25 cellular contexts compared by ENCODE assay signal in the genomic region with DNA sequence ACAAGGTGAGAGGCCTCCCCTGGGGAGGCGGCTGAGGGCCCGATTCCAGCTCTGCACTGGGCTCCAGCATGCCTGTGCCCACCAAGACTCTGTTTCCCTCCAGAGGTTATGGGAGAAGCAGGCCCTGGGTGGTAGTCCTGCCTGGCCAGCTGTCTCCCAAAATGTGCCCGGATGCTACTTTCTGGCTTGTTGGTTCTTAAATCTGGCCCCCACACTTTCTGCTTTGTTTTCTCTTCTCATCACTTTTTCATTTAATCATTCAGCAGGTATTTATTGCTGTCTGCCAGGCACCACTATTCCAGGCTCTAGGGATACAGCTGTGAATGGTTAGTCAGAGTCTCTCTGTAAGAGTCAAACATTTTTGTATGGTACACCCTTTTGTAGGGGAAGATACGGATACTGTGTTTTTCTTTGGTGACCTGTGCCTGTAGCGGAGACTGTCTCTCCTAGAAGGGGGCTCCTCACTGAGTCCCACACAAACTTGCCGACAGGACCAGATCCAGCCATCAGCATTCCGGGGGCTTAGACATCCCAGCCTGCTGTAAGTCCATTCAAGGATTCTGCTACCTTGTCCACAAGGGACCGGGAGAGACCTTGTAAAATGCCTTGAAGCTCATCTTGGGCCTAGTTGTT. TPM values are rescaled to one million over a fixed set of nuclear protein-coding genes. Genes with fewer than 3 reads are reported as not detected.
DNase-seq lines count a peak whose midpoint lies in the region; ATAC-seq and TF ChIP-seq lines count a peak whose summit lies in the region.
"Had no signal": no experiment of that assay in that cellular context is flagged by ENCODE, and none has a peak within 500 bp of the region (broad histone marks: within the 10 kb centered on the region; RNA-seq: fewer than 3 reads in every experiment).

No MANE protein-coding gene starts in this region.

- no peaks in the 10 kb centered on the region for H3K27me3 ChIP-seq in GM23248 (replicated peaks; ENCODE audit: insufficient read depth)
- H3K27me3 ChIP-seq in adipocyte (replicated peaks; ENCODE audit: control insufficient read depth, insufficient read depth, low read length): no peaks in the 10 kb centered on the region
- peaks cover 0 to 11% of the 10 kb centered on the region in 2 experiments for H3K27me3 ChIP-seq in mesenchymal stem cell (ENCODE audit: control insufficient read depth in 1 of 2, insufficient read depth in 1 of 2, low read length in 2 of 2)
- H3K27me3 ChIP-seq in spleen (replicated peaks in 1 of 7): no peaks in the 10 kb centered on the region
- H3K27me3 ChIP-seq in naive thymus-derived CD4-positive, alpha-beta T cell (ENCODE audit: control insufficient read depth in 2 of 2, insufficient read depth in 2 of 2, low read length in 2 of 2): no peaks in the 10 kb centered on the region
- H3K27me3 ChIP-seq in gastrocnemius medialis: no peaks in the 10 kb centered on the region
- H3K27me3 ChIP-seq: neural progenitor cell, SJSA1, thyroid gland had no signal

- WGBS in GM23248 (ENCODE audit: low coverage in 1 of 2, low lambda C conversion rate in 2 of 2, missing lambda C conversion rate in 2 of 2), 2 experiments: 61% methylated on average over 8 of the region's 8 CpGs
- 88% methylated on average over 8 of the region's 8 CpGs for WGBS in mesenchymal stem cell
- 75 to 83% (median 80%) methylated on average over 7 to 8 of the region's 8 CpGs for WGBS in spleen, 5 donors

- H4K20me1 ChIP-seq in GM23248 (ENCODE audit: insufficient read depth): no peaks in the 10 kb centered on the region

- no peak overlapping the region for H4K91ac ChIP-seq in mesenchymal stem cell (ENCODE audit: low read length)

- H3K18ac ChIP-seq in mesenchymal stem cell (ENCODE audit: low read depth in 1 of 2, low read length in 2 of 2): no peak overlapping the region

- H3K4me1 Mint-ChIP-seq in naive thymus-derived CD4-positive, alpha-beta T cell: no peaks in the 10 kb centered on the region
- H3K4me1 Mint-ChIP-seq: activated naive CD8-positive, alpha-beta T cell treated with anti-CD3 and anti-CD28 coated beads, Interleukin-2, amount 50 U/mL, for 24 hours; neural progenitor cell had no signal

- no peak overlapping the region for H2BK120ac ChIP-seq in mesenchymal stem cell (ENCODE audit: low read depth, low read length)

- TF ChIP-seq CTCF in spleen (IDR thresholded peaks at IDR 0.05 in 8 of 11, conservative IDR thresholded peaks at IDR 0.05 in 3 of 11) (no peak), gastrocnemius medialis (IDR thresholded peaks at IDR 0.05 in 4 of 5, conservative IDR thresholded peaks at IDR 0.05 in 1 of 5) (no peak)

- H3K4me3 ChIP-seq in GM23248 (no peak overlapping the region), adipocyte (ENCODE audit: low read length) (peak overlapping the region; percentile 47), mesenchymal stem cell (ENCODE audit: insufficient read depth in 1 of 2, low read depth in 1 of 2, low read length in 2 of 2) (peak overlapping the region in 1 of 2 experiments; percentile 48), spleen (no peak overlapping the region), gastrocnemius medialis (no peak overlapping the region)
- H3K4me3 ChIP-seq in naive thymus-derived CD4-positive, alpha-beta T cell (ENCODE audit: low read length): no peak overlapping the region
- H3K4me3 ChIP-seq: lower lobe of right lung, neural progenitor cell, SJSA1, thyroid gland had no signal

- H3K9ac ChIP-seq in GM23248 (no peak overlapping the region), adipocyte (ENCODE audit: low read length) (peak overlapping the region; percentile 55), mesenchymal stem cell (ENCODE audit: low read length) (peak overlapping the region; percentile 61)
- H3K9ac ChIP-seq: KMS-11, neural progenitor cell had no signal

- peaks cover 0 to 2% (median 0%) of the 10 kb centered on the region in 11 donors for H3K9me3 Mint-ChIP-seq in naive thymus-derived CD4-positive, alpha-beta T cell
- H3K9me3 Mint-ChIP-seq: activated naive CD8-positive, alpha-beta T cell treated with anti-CD3 and anti-CD28 coated beads, Interleukin-2, amount 50 U/mL, for 24 hours; CD8-positive, alpha-beta T cell had no signal

- in situ Hi-C loops in GM23248 (cut with MboI): no loop called here
- in situ Hi-C loops in gastrocnemius medialis (cut with MboI; ENCODE audit: low sequenced_read_pairs in 4 of 4): loop anchor here (25.0 kb wide), 2 partner anchors 272 to 297 kb away; no protein-coding TSS in a partner anchor

- CTCF ChIA-PET in naive thymus-derived CD4-positive, alpha-beta T cell (lab: Charles Lee): interaction anchor here (0.6 to 2.6 kb wide), 3 partner anchors 9 to 1773 kb away, joined by 3 to 20 read pairs (median 4); no protein-coding TSS in a partner anchor

- DNase-seq in GM23248 (peak; percentile 18), adipocyte (ENCODE audit: low read depth) (peak; percentile 6), mesenchymal stem cell (no peak), spleen (no peak), DMS79 (lab: John Stamatoyannopoulos, UW) (no peak), gastrocnemius medialis (no peak)
- DNase-seq in naive thymus-derived CD4-positive, alpha-beta T cell: no peak
- DNase-seq: activated CD4-positive, alpha-beta T cell treated with anti-CD3 and anti-CD28 coated beads for 4 hours; activated CD8-positive, alpha-beta memory T cell treated with anti-CD3 and anti-CD28 coated beads for 24 hours; activated gamma-delta T cell treated with Interleukin-2 at 50 U/mL for 16 hours; activated naive CD8-positive, alpha-beta T cell treated with anti-CD3 and anti-CD28 coated beads, Interleukin-2, amount 50 U/mL, for 24 hours; activated T-cell treated with anti-CD3 and anti-CD28 coated beads, Interleukin-2, amount 50 U/mL, for 1 hour; CD8-positive, alpha-beta T cell; effector memory CD4-positive, alpha-beta T cell; lower lobe of right lung; NCI-H146; stimulated activated CD4-positive, alpha-beta T cell treated with anti-CD3 and anti-CD28 coated beads, Interleukin-4, amount 100 ng/mL, for 24 hours; stimulated activated naive CD4-positive, alpha-beta T cell; T-helper 17 cell had no signal

- TF ChIP-seq POLR2A in spleen (IDR thresholded peaks at IDR 0.05): no peak
- TF ChIP-seq POLR2A in gastrocnemius medialis (IDR thresholded peaks at IDR 0.05): no peak

- intact Hi-C loops in spleen (cut with DNase I; ENCODE audit: low total_unique reads): no loop called here
- intact Hi-C loops in naive thymus-derived CD4-positive, alpha-beta T cell (cut with micrococcal nuclease): no loop called here
- intact Hi-C loops in gastrocnemius medialis (cut with DNase I; ENCODE audit: low total_unique reads): no loop called here

- no peak overlapping the region for H2AK5ac ChIP-seq in mesenchymal stem cell (ENCODE audit: low read length, severe bottlenecking)

- H3F3A ChIP-seq in GM23248 (ENCODE audit: insufficient read depth): no peaks in the 10 kb centered on the region

- H2BK15ac ChIP-seq in mesenchymal stem cell (ENCODE audit: low read depth, poor library complexity, severe bottlenecking): no peak overlapping the region

- H3K27me3 Mint-ChIP-seq in naive thymus-derived CD4-positive, alpha-beta T cell: no peaks in the 10 kb centered on the region
- H3K27me3 Mint-ChIP-seq: activated naive CD8-positive, alpha-beta T cell treated with anti-CD3 and anti-CD28 coated beads, Interleukin-2, amount 50 U/mL, for 24 hours had no signal

- no peak overlapping the region for H3K27ac ChIP-seq in GM23248
- H3K27ac ChIP-seq in mesenchymal stem cell (ENCODE audit: low read length, poor library complexity, severe bottlenecking): no peak overlapping the region
- H3K27ac ChIP-seq in spleen: peak overlapping the region; percentile 50 to 89 (median 80)
- H3K27ac ChIP-seq in naive thymus-derived CD4-positive, alpha-beta T cell (ENCODE audit: low read depth, low read length): no peak overlapping the region
- no peak overlapping the region for H3K27ac ChIP-seq in gastrocnemius medialis
- H3K27ac ChIP-seq: KMS-11, lower lobe of right lung, neural progenitor cell, SJSA1, thyroid gland had no signal

- H3K4me2 ChIP-seq in GM23248 (ENCODE audit: unreplicated experiment) (no peak overlapping the region), mesenchymal stem cell (ENCODE audit: low read length, poor library complexity, severe bottlenecking) (no peak overlapping the region)
- H3K4me2 ChIP-seq: KMS-11, neural progenitor cell had no signal

- ATAC-seq in naive thymus-derived CD4-positive, alpha-beta T cell: no peak
- ATAC-seq in HG02852 (IDR thresholded peaks at IDR 0.05; ENCODE audit: unreplicated experiment) (no peak), gastrocnemius medialis (no peak)
- ATAC-seq: activated naive CD8-positive, alpha-beta T cell treated with anti-CD3 and anti-CD28 coated beads, Interleukin-2, amount 50 U/mL, for 24 hours; CD8-positive, alpha-beta T cell; T-helper 17 cell had no signal

- H3K79me1 ChIP-seq in mesenchymal stem cell (replicated peaks; ENCODE audit: low read length, poor library complexity, severe bottlenecking): no peaks in the 10 kb centered on the region

- H3K23ac ChIP-seq in mesenchymal stem cell (ENCODE audit: low read length in 2 of 2): no peak overlapping the region

- no peaks in the 10 kb centered on the region for H3K9me2 ChIP-seq in GM23248 (ENCODE audit: insufficient read depth)

- H3K79me2 ChIP-seq in GM23248 (ENCODE audit: insufficient read depth): no peaks in the 10 kb centered on the region

- H2AFZ ChIP-seq in GM23248: no peak overlapping the region
- H2AFZ ChIP-seq in mesenchymal stem cell (ENCODE audit: low read depth, low read length): no peak overlapping the region
- H2AFZ ChIP-seq: neural progenitor cell had no signal

- no peak overlapping the region for H3K4ac ChIP-seq in mesenchymal stem cell (ENCODE audit: low read depth in 1 of 2, low read length in 2 of 2)

- H3K36me3 Mint-ChIP-seq in naive thymus-derived CD4-positive, alpha-beta T cell: no peaks in the 10 kb centered on the region
- H3K36me3 Mint-ChIP-seq: brain; CD8-positive, alpha-beta T cell; neural progenitor cell had no signal

- POLR2A ChIA-PET in naive thymus-derived CD4-positive, alpha-beta T cell (lab: Charles Lee): no interaction called here

- no peak overlapping the region for H3K4me3 Mint-ChIP-seq in naive thymus-derived CD4-positive, alpha-beta T cell
- H3K4me3 Mint-ChIP-seq: activated naive CD8-positive, alpha-beta T cell treated with anti-CD3 and anti-CD28 coated beads, Interleukin-2, amount 50 U/mL, for 24 hours; brain; CD8-positive, alpha-beta T cell; neural progenitor cell; T-helper 17 cell had no signal

- no peak overlapping the region for H4K8ac ChIP-seq in mesenchymal stem cell (ENCODE audit: low read length)

- no peak overlapping the region for H3K27ac Mint-ChIP-seq in naive thymus-derived CD4-positive, alpha-beta T cell
- H3K27ac Mint-ChIP-seq: activated naive CD8-positive, alpha-beta T cell treated with anti-CD3 and anti-CD28 coated beads, Interleukin-2, amount 50 U/mL, for 24 hours; brain; CD8-positive, alpha-beta T cell; neural progenitor cell; T-helper 17 cell had no signal

- H3K14ac ChIP-seq in mesenchymal stem cell (ENCODE audit: low read length in 2 of 2): no peak overlapping the region

- H3K36me3 ChIP-seq in GM23248 (ENCODE audit: low read depth): no peaks in the 10 kb centered on the region
- H3K36me3 ChIP-seq in adipocyte (ENCODE audit: control insufficient read depth, insufficient read depth, low read length, severe bottlenecking): no peaks in the 10 kb centered on the region
- H3K36me3 ChIP-seq in mesenchymal stem cell (ENCODE audit: control insufficient read depth in 1 of 2, insufficient read depth in 2 of 2, low read depth in 1 of 2, low read length in 2 of 2): no peaks in the 10 kb centered on the region
- no peaks in the 10 kb centered on the region for H3K36me3 ChIP-seq in spleen
- H3K36me3 ChIP-seq in naive thymus-derived CD4-positive, alpha-beta T cell (ENCODE audit: control insufficient read depth in 2 of 3, insufficient read depth in 3 of 3, low read length in 3 of 3): no peaks in the 10 kb centered on the region
- no peaks in the 10 kb centered on the region for H3K36me3 ChIP-seq in gastrocnemius medialis
- H3K36me3 ChIP-seq: lower lobe of right lung, neural progenitor cell, SJSA1, thyroid gland had no signal

- no peak overlapping the region for H2BK12ac ChIP-seq in mesenchymal stem cell (ENCODE audit: low read length in 2 of 2)

- H3K4me1 ChIP-seq in GM23248 (ENCODE audit: insufficient read depth) (no peaks in the 10 kb centered on the region), adipocyte (ENCODE audit: control insufficient read depth, insufficient read depth, low read length) (peaks cover 22% of the 10 kb centered on the region), mesenchymal stem cell (ENCODE audit: control insufficient read depth, insufficient read depth, low read depth, low read length) (no peaks in the 10 kb centered on the region), spleen (peaks cover 14 to 45% (median 26%) of the 10 kb centered on the region in 6 donors), gastrocnemius medialis (no peaks in the 10 kb centered on the region)
- no peaks in the 10 kb centered on the region for H3K4me1 ChIP-seq in naive thymus-derived CD4-positive, alpha-beta T cell (ENCODE audit: control insufficient read depth in 2 of 2, insufficient read depth in 2 of 2, low read length in 2 of 2)
- H3K4me1 ChIP-seq: lower lobe of right lung, neural progenitor cell, SJSA1 had no signal

- H3K9me3 ChIP-seq in GM23248 (ENCODE audit: low read depth) (no peaks in the 10 kb centered on the region), adipocyte (ENCODE audit: control insufficient read depth, low read length) (no peaks in the 10 kb centered on the region), mesenchymal stem cell (ENCODE audit: control insufficient read depth, low read length) (no peaks in the 10 kb centered on the region), spleen (peaks cover 0 to 12% (median 4%) of the 10 kb centered on the region in 8 donors), gastrocnemius medialis (no peaks in the 10 kb centered on the region)
- no peaks in the 10 kb centered on the region for H3K9me3 ChIP-seq in naive thymus-derived CD4-positive, alpha-beta T cell (ENCODE audit: control insufficient read depth in 2 of 3, low read length in 3 of 3)
- H3K9me3 ChIP-seq: lower lobe of right lung, SJSA1, thyroid gland had no signal

- H2BK5ac ChIP-seq in mesenchymal stem cell (ENCODE audit: low read depth, low read length, poor library complexity, severe bottlenecking): no peak overlapping the region

RNA-seq across cellular contexts. Expression of gene DHRS2, which starts 3.8 kb away (rescaled TPM):
- total RNA-seq in GM23248 (2014; rRNA removed; shearing (Covaris generic)): not detected in 2 replicates
- not detected in 2 replicates for polyA plus RNA-seq in GM23248 (2016; fragmentation: Nextera tagmentation; extraction: Ambion mirVana)
- polyA plus RNA-seq in mesenchymal stem cell (2013, experiment 1 of 2): 0.08 TPM
- 0.07 TPM for polyA plus RNA-seq in mesenchymal stem cell (2013, experiment 2 of 2)
- total RNA-seq in spleen: 10 to 100 TPM in 6 of 7 donors, 1 to 10 TPM in 1; 3.3 to 30.6 (median 14.5) TPM
- polyA plus RNA-seq in spleen: 10 to 100 TPM in 2 of 3 donors, 1 to 10 TPM in 1; 8.3 to 17.1 (median 13.7) TPM
- total RNA-seq in naive thymus-derived CD4-positive, alpha-beta T cell: 1 to 10 TPM in 1 of 5 experiments, not detected in 4; 5.5 TPM
- polyA plus RNA-seq in naive thymus-derived CD4-positive, alpha-beta T cell: under 1 TPM in 1 of 2 donors, not detected in 1; 0.63 TPM
- total RNA-seq in gastrocnemius medialis: not detected
- total RNA-seq: CD8-positive, alpha-beta T cell; T-helper 17 cell; thyroid gland had no signal

Comparison
In these comparisons a context has a peak if more than half of its experiments do, and no peak if none do; other contexts are left out.
1. DNase-seq: peak in GM23248 (single experiment) and adipocyte (single experiment); none in mesenchymal stem cell (single experiment), spleen (single experiment), DMS79 (single experiment), naive thymus-derived CD4-positive, alpha-beta T cell (0 of 9) and gastrocnemius medialis (0 of 2).
2. H3K27ac ChIP-seq: peak in spleen (8 of 8); none in GM23248 (single experiment), mesenchymal stem cell (single experiment), naive thymus-derived CD4-positive, alpha-beta T cell (single experiment) and gastrocnemius medialis (0 of 4).